23 cellular contexts compared by ENCODE assay signal in genomic region chr11:73382183-73382582, GRCh38. TPM values are rescaled to one million over a fixed set of nuclear protein-coding genes. Genes with fewer than 3 reads are reported as not detected.
DNase-seq lines count a peak whose midpoint lies in the region; ATAC-seq and TF ChIP-seq lines count a peak whose summit lies in the region.
"Had no signal": no experiment of that assay in that cellular context is flagged by ENCODE, and none has a peak within 500 bp of the region (broad histone marks: within the 10 kb centered on the region; RNA-seq: fewer than 3 reads in every experiment).

No MANE protein-coding gene starts in this region.

- TF ChIP-seq CTCF in cardiac muscle cell (IDR thresholded peaks at IDR 0.05; ENCODE audit: low read depth, low read length) = no peak

- peak overlapping the region; percentile 72 for H3K4me2 ChIP-seq in Karpas-422 (ENCODE audit: low read depth, low read length, poor library complexity, severe bottlenecking)

- intact Hi-C loops in right cardiac atrium (cut with DNase I) = no loop called here
- intact Hi-C loops in dendritic cell treated with granulocyte-macrophage colony-stimulating factor and Interleukin-4, amounts not matched to agents 40 ng/mL and 50 ng/mL, for 4 days (cut with micrococcal nuclease) = no loop called here

- H3K9ac ChIP-seq in Karpas-422 (ENCODE audit: low read length) = peak overlapping the region; percentile 98

- H3K27ac ChIP-seq in cardiac muscle cell (peak overlapping the region; percentile 77), right cardiac atrium (ENCODE audit: low read length) (no peak overlapping the region), Karpas-422 (ENCODE audit: low read length) (peak overlapping the region; percentile 97)

- H3K36me3 ChIP-seq in cardiac muscle cell (no peaks in the 10 kb centered on the region), Karpas-422 (ENCODE audit: insufficient read depth, low read length) (no peaks in the 10 kb centered on the region)
- H3K36me3 ChIP-seq: right lobe of liver had no signal

- peaks cover 93% of the 10 kb centered on the region for H3K4me1 Mint-ChIP-seq in dendritic cell treated with granulocyte-macrophage colony-stimulating factor and Interleukin-4, amounts not matched to agents 40 ng/mL and 50 ng/mL, for 4 days (ENCODE audit: low read depth)
- H3K4me1 Mint-ChIP-seq in stimulated activated naive B cell treated with anti-CD40 and anti-IgM and Interleukin-4, amounts not matched to agents 10 μg/mL and 1 μg/mL and 100 μg/mL, for 72 hours = peaks cover 88 to 97% of the 10 kb centered on the region in 2 donors

- WGBS in right cardiac atrium = 93% methylated on average over 7 of the region's 7 CpGs

- H3K9me2 ChIP-seq in Karpas-422 (replicated peaks; ENCODE audit: insufficient read depth, low read length) = no peaks in the 10 kb centered on the region

- no peak for ATAC-seq in right cardiac atrium
- no peak for ATAC-seq in stimulated activated naive B cell treated with anti-CD40 and anti-IgM and Interleukin-4, amounts not matched to agents 10 μg/mL and 1 μg/mL and 100 μg/mL, for 72 hours (replicated peaks)
- ATAC-seq in GM18502 (IDR thresholded peaks at IDR 0.05; ENCODE audit: poor library complexity, unreplicated experiment) = no peak
- ATAC-seq in HG03432 (IDR thresholded peaks at IDR 0.05; ENCODE audit: unreplicated experiment) = no peak
- ATAC-seq: activated CD4-positive, CD25-positive, alpha-beta regulatory T cell treated with anti-CD3 and anti-CD28 coated beads, Interleukin-2, amount 50 U/mL, for 24 hours; HCT116; left colon; mucosa of descending colon had no signal

- H2AFZ ChIP-seq in Karpas-422 (ENCODE audit: low read length) = no peak overlapping the region

- DNase-seq in cardiac muscle cell (ENCODE audit: low read depth in 1 of 2, low spot score in 1 of 2) = peak in 1 of 2 donors; percentile 35
- no peak for DNase-seq in right cardiac atrium
- no peak for DNase-seq in Karpas-422
- DNase-seq in stimulated activated naive B cell treated with anti-CD40 and anti-IgM and Interleukin-4, amounts not matched to agents 10 μg/mL and 1 μg/mL and 100 μg/mL, for 72 hours = no peak
- no peak for DNase-seq in mesenteric fat pad (ENCODE audit: low spot score)
- DNase-seq: activated CD8-positive, alpha-beta memory T cell treated with anti-CD3 and anti-CD28 coated beads, Interleukin-2, amount 50 U/mL, for 48 hours; activated naive CD4-positive, alpha-beta T cell treated with anti-CD3 and anti-CD28 coated beads, Interleukin-2, amount 50 U/mL, for 16 hours; cortex of kidney; KBM-7; left colon; mucosa of descending colon; NCI-H1092 treated with DMSO at 0.1 percent for 48 hours; NCI-H2081 treated with DMSO at 0.1 percent for 48 hours; NCI-H510A; right lobe of liver; SHP77; stimulated activated CD4-positive, alpha-beta T cell treated with anti-CD3 and anti-CD28 coated beads, Interleukin-1b, Interleukin-23, amount 100 ng/mL, for 48 hours had no signal

- H3K4me3 Mint-ChIP-seq in dendritic cell treated with granulocyte-macrophage colony-stimulating factor and Interleukin-4, amounts not matched to agents 40 ng/mL and 50 ng/mL, for 4 days = peak overlapping the region; percentile 84
- peak overlapping the region; percentile 94 to 96 for H3K4me3 Mint-ChIP-seq in stimulated activated naive B cell treated with anti-CD40 and anti-IgM and Interleukin-4, amounts not matched to agents 10 μg/mL and 1 μg/mL and 100 μg/mL, for 72 hours
- H3K4me3 Mint-ChIP-seq: brain had no signal

- H3K36me3 Mint-ChIP-seq in dendritic cell treated with granulocyte-macrophage colony-stimulating factor and Interleukin-4, amounts not matched to agents 40 ng/mL and 50 ng/mL, for 4 days (ENCODE audit: low read depth) = peaks cover 97% of the 10 kb centered on the region
- H3K36me3 Mint-ChIP-seq in stimulated activated naive B cell treated with anti-CD40 and anti-IgM and Interleukin-4, amounts not matched to agents 10 μg/mL and 1 μg/mL and 100 μg/mL, for 72 hours = peaks cover 42 to 66% of the 10 kb centered on the region in 2 donors
- H3K36me3 Mint-ChIP-seq: brain had no signal

- H4K20me1 ChIP-seq in Karpas-422 (ENCODE audit: insufficient read depth, low read depth, low read length) = peaks cover 43% of the 10 kb centered on the region; the same call in 1 of the 2 replicates

- H3K9me3 ChIP-seq in cardiac muscle cell (ENCODE audit: low read depth) (no peaks in the 10 kb centered on the region), right cardiac atrium (ENCODE audit: control insufficient read depth, low read length) (no peaks in the 10 kb centered on the region), Karpas-422 (ENCODE audit: low read length) (no peaks in the 10 kb centered on the region)
- H3K9me3 ChIP-seq: mucosa of descending colon, right lobe of liver had no signal

- H3K27me3 Mint-ChIP-seq in dendritic cell treated with granulocyte-macrophage colony-stimulating factor and Interleukin-4, amounts not matched to agents 40 ng/mL and 50 ng/mL, for 4 days = no peaks in the 10 kb centered on the region
- H3K27me3 Mint-ChIP-seq in stimulated activated naive B cell treated with anti-CD40 and anti-IgM and Interleukin-4, amounts not matched to agents 10 μg/mL and 1 μg/mL and 100 μg/mL, for 72 hours = no peaks in the 10 kb centered on the region
- H3K27me3 Mint-ChIP-seq: brain had no signal

- peaks cover 96% of the 10 kb centered on the region for H3K79me2 ChIP-seq in Karpas-422 (ENCODE audit: low read length)

- H3K9me3 Mint-ChIP-seq in dendritic cell treated with granulocyte-macrophage colony-stimulating factor and Interleukin-4, amounts not matched to agents 40 ng/mL and 50 ng/mL, for 4 days = no peaks in the 10 kb centered on the region
- H3K9me3 Mint-ChIP-seq in stimulated activated naive B cell treated with anti-CD40 and anti-IgM and Interleukin-4, amounts not matched to agents 10 μg/mL and 1 μg/mL and 100 μg/mL, for 72 hours = no peaks in the 10 kb centered on the region
- H3K9me3 Mint-ChIP-seq: brain had no signal

- peak overlapping the region; percentile 86 for H3K27ac Mint-ChIP-seq in dendritic cell treated with granulocyte-macrophage colony-stimulating factor and Interleukin-4, amounts not matched to agents 40 ng/mL and 50 ng/mL, for 4 days
- peak overlapping the region; percentile 98 for H3K27ac Mint-ChIP-seq in stimulated activated naive B cell treated with anti-CD40 and anti-IgM and Interleukin-4, amounts not matched to agents 10 μg/mL and 1 μg/mL and 100 μg/mL, for 72 hours

- H3K4me3 ChIP-seq in cardiac muscle cell (no peak overlapping the region), right cardiac atrium (ENCODE audit: low read length) (no peak overlapping the region), Karpas-422 (ENCODE audit: low read length) (peak overlapping the region; percentile 97)
- H3K4me3 ChIP-seq: mucosa of descending colon, right lobe of liver had no signal

- H3K27me3 ChIP-seq in cardiac muscle cell (no peaks in the 10 kb centered on the region), right cardiac atrium (ENCODE audit: control insufficient read depth, insufficient read depth) (no peaks in the 10 kb centered on the region), Karpas-422 (ENCODE audit: low read length) (no peaks in the 10 kb centered on the region)
- H3K27me3 ChIP-seq: right lobe of liver had no signal

- H3K4me1 ChIP-seq in cardiac muscle cell (ENCODE audit: low read depth) (peaks cover 76% of the 10 kb centered on the region), right cardiac atrium (ENCODE audit: control insufficient read depth, insufficient read depth, low read length) (peaks cover 2% of the 10 kb centered on the region), Karpas-422 (ENCODE audit: low read length) (peaks cover 98% of the 10 kb centered on the region)

RNA-seq across cellular contexts. Expression of gene RELT, which starts 6.0 kb away (rescaled TPM):
- total RNA-seq in cardiac muscle cell (10.4 and 18.7 TPM in 2 replicates), right cardiac atrium (10 to 100 TPM in 1 of 4 donors, 1 to 10 TPM in 3; 3.9 to 11.2 (median 7.0) TPM), mesenteric fat pad (15.8 TPM)
- polyA plus RNA-seq in cardiac muscle cell (9.3 and 14.8 TPM in 2 replicates), right cardiac atrium (4.1 TPM)
- 21.7 and 54.2 TPM in 2 replicates for total RNA-seq in Karpas-422 (2014; rRNA removed; shearing (Covaris generic); ENCODE audit: low replicate concordance)
